In genomic region chr3:121995190-121996137, GRCh38 we compare ENCODE assay signal across 1 cellular context.
A peak's percentile ranks its signal among the peaks of the same experiment; 100 is the strongest.
TF ChIP-seq lines count a peak whose summit lies in the region.

No MANE protein-coding gene starts in this region.

TF ChIP-seq in K562, 482 proteins besides CTCF, POLR2A, EP300 and RAD21:
- TF ChIP-seq SMC3 (conservative IDR thresholded peaks at IDR 0.05; ENCODE audit: insufficient read depth, low read depth, low read length) (0 out of 2 replicates have a peak, but pooled peaks have one; percentile 26), FOXA1 (IDR thresholded peaks at IDR 0.05; ENCODE audit: borderline replicate concordance) (no peak)
TF ChIP-seq in K562: peak in this region for 1.
